1 cellular context compared by ENCODE assay signal in genomic region chr6:31700716-31701401, GRCh38.
TF ChIP-seq lines count a peak whose summit lies in the region.

No MANE protein-coding gene starts in this region.

TF ChIP-seq in IMR-90, 13 proteins besides CTCF, POLR2A, EP300 and RAD21:
- TF ChIP-seq RFX5 (IDR thresholded peaks at IDR 0.05; ENCODE audit: low read depth, low read length), result no peak
